In the genomic region with DNA sequence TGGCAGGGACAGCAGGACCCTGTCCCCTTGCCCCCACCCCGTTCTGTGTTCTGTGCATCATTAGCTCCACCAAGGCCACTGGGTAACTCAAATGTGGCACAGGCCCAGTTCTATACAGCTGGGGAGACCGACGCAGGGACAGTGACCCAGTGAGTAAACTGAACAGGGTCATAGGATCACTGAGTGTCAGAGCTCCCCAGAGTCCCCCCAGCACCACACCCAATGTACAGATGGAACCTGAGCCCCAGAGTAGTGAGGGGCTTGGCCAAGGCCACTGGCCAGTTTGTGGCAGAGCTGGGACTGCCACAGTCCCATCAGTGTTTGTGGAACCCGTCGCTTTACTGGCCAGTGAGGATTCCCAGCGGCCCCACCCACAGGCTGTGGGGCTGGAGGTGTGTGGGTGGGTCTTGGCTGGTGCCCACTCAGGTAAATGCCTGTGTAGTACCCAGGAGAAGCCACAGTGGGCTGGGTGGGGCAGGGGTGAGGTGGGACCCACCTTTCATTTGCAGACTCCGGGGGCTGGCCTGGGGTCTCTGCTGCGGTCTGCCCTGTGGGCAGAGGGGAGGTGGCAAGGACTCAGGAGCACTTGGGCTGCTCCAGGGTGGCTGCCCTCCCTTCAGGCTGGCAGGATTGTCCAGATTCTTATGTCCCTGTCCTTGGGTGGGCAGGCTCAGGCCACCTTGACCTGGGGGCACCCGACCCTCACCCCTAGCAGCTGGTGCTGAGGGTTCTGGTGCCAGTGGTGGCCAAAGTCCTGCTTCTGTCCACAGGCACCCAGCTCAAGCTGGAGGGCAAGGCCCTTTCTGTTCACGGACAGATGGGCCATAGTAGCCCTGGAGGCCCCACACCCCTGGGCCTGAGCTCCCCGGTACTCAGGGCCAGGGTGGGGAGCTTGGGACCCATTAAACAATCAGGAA, we compare ENCODE assay signal across 26 cellular contexts.
"Had no signal": no experiment of that assay in that cellular context is flagged by ENCODE, and none has a peak within 500 bp of the region (broad histone marks: within the 10 kb centered on the region; RNA-seq: fewer than 3 reads in every experiment).

No MANE protein-coding gene starts in this region.

- H3K27me3 Mint-ChIP-seq: naive thymus-derived CD4-positive, alpha-beta T cell; stimulated activated naive B cell treated with anti-CD40 and anti-IgM and Interleukin-4, amounts not matched to agents 10 μg/mL and 1 μg/mL and 100 μg/mL, for 72 hours; stimulated activated naive CD8-positive, alpha-beta T cell treated with anti-CD3 and anti-CD28 coated beads, Interleukin-15, amount 100 ng/mL, for 72 hours had no signal

- H3K27me3 ChIP-seq: dorsolateral prefrontal cortex, esophagus muscularis mucosa, gastrocnemius medialis, heart right ventricle, pancreas, spleen, testis, tibial nerve, upper lobe of right lung, vagina had no signal

- FAIRE-seq: endometrium, islet of Langerhans, pancreas had no signal

- DNase-seq: cortex of kidney; dorsolateral prefrontal cortex; effector memory CD4-positive, alpha-beta T cell; gastrocnemius medialis; hypothalamus; kidney glomerular epithelial cell; mammary epithelial cell; naive thymus-derived CD4-positive, alpha-beta T cell; nucleus accumbens; spleen; stimulated activated CD4-positive, alpha-beta T cell treated with anti-CD3 and anti-CD28 coated beads, Interleukin-15, amount 100 ng/mL, for 24 hours; stimulated activated CD4-positive, alpha-beta T cell treated with anti-CD3 and anti-CD28 coated beads, Interleukin-1b, Interleukin-23, amount 100 ng/mL, for 48 hours; stimulated activated CD4-positive, alpha-beta T cell treated with anti-CD3 and anti-CD28 coated beads, Interleukin-4, amount 100 ng/mL, for 24 hours; stimulated activated naive B cell treated with anti-CD40 and anti-IgM and Interleukin-4, amounts not matched to agents 10 μg/mL and 1 μg/mL and 100 μg/mL, for 72 hours; stimulated activated naive CD8-positive, alpha-beta T cell treated with anti-CD3 and anti-CD28 coated beads, Interleukin-15, amount 100 ng/mL, for 72 hours; testis; upper lobe of right lung had no signal

- H3K4me3 ChIP-seq: dorsolateral prefrontal cortex, esophagus muscularis mucosa, gastrocnemius medialis, heart right ventricle, pancreas, prostate gland, spleen, testis, tibial nerve, upper lobe of right lung, vagina had no signal

- H3K36me3 ChIP-seq: esophagus muscularis mucosa, gastrocnemius medialis, heart right ventricle, pancreas, prostate gland, spleen, tibial nerve, upper lobe of right lung, vagina had no signal

- H3K9me3 Mint-ChIP-seq: naive thymus-derived CD4-positive, alpha-beta T cell; stimulated activated naive B cell treated with anti-CD40 and anti-IgM and Interleukin-4, amounts not matched to agents 10 μg/mL and 1 μg/mL and 100 μg/mL, for 72 hours; stimulated activated naive CD8-positive, alpha-beta T cell treated with anti-CD3 and anti-CD28 coated beads, Interleukin-15, amount 100 ng/mL, for 72 hours had no signal

- ATAC-seq: gastrocnemius medialis; naive thymus-derived CD4-positive, alpha-beta T cell; pancreas; sciatic nerve; stimulated activated naive B cell treated with anti-CD40 and anti-IgM and Interleukin-4, amounts not matched to agents 10 μg/mL and 1 μg/mL and 100 μg/mL, for 72 hours; stimulated activated naive CD8-positive, alpha-beta T cell treated with anti-CD3 and anti-CD28 coated beads, Interleukin-15, amount 100 ng/mL, for 72 hours; upper lobe of right lung had no signal

- H3K27ac Mint-ChIP-seq: naive thymus-derived CD4-positive, alpha-beta T cell had no signal

- H3K9me3 ChIP-seq: esophagus muscularis mucosa, gastrocnemius medialis, heart right ventricle, pancreas, prostate gland, spleen, testis, tibial nerve, upper lobe of right lung, vagina had no signal

- H3K4me3 Mint-ChIP-seq: naive thymus-derived CD4-positive, alpha-beta T cell; stimulated activated naive B cell treated with anti-CD40 and anti-IgM and Interleukin-4, amounts not matched to agents 10 μg/mL and 1 μg/mL and 100 μg/mL, for 72 hours; stimulated activated naive CD8-positive, alpha-beta T cell treated with anti-CD3 and anti-CD28 coated beads, Interleukin-15, amount 100 ng/mL, for 72 hours had no signal

- H3K36me3 Mint-ChIP-seq: naive thymus-derived CD4-positive, alpha-beta T cell; stimulated activated naive B cell treated with anti-CD40 and anti-IgM and Interleukin-4, amounts not matched to agents 10 μg/mL and 1 μg/mL and 100 μg/mL, for 72 hours had no signal

- H3K27ac ChIP-seq: dorsolateral prefrontal cortex, esophagus muscularis mucosa, gastrocnemius medialis, heart right ventricle, pancreas, prostate gland, spleen, testis, tibial nerve, upper lobe of right lung, vagina had no signal
